11 cellular contexts compared by ENCODE assay signal in the genomic region with DNA sequence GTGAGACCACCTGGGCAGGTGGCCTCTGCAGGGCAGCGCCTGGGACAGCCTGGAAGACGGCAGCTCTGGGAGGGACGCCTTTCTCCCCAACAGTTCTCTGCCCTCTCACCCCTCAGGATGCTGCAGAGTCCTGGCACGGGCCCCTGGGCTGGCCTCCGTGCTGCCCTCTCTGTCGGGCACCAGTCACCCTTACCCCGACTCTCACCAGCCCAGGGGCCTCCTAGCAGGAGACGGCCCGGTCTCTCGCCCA. TPM values are rescaled to one million over a fixed set of nuclear protein-coding genes. Genes with fewer than 3 reads are reported as not detected.
DNase-seq lines count a peak whose midpoint lies in the region; ATAC-seq and TF ChIP-seq lines count a peak whose summit lies in the region.
"Had no signal": no experiment of that assay in that cellular context is flagged by ENCODE, and none has a peak within 500 bp of the region (broad histone marks: within the 10 kb centered on the region; RNA-seq: fewer than 3 reads in every experiment).

No MANE protein-coding gene starts in this region.

- H3K4me3 ChIP-seq in PC-9 (peak overlapping the region; percentile 86; the same call in 1 of the 2 replicates), neural progenitor cell (no peak overlapping the region)
- H3K4me3 ChIP-seq: GM23248 had no signal

- no peak overlapping the region for H3K4me3 Mint-ChIP-seq in neural progenitor cell
- H3K4me3 Mint-ChIP-seq in activated CD4-positive, alpha-beta T cell treated with anti-CD3 and anti-CD28 coated beads for 36 hours, result no peak overlapping the region
- H3K4me3 Mint-ChIP-seq: stimulated activated naive B cell treated with anti-CD40 and anti-IgM and Interleukin-4, amounts not matched to agents 10 μg/mL and 1 μg/mL and 100 μg/mL, for 72 hours had no signal

- H3K27me3 ChIP-seq in PC-9 (ENCODE audit: insufficient read depth, low read depth) (no peaks in the 10 kb centered on the region), neural progenitor cell (no peaks in the 10 kb centered on the region)

- H3K4me1 Mint-ChIP-seq in neural progenitor cell, result peaks cover 15% of the 10 kb centered on the region
- no peaks in the 10 kb centered on the region for H3K4me1 Mint-ChIP-seq in activated CD4-positive, alpha-beta T cell treated with anti-CD3 and anti-CD28 coated beads for 36 hours
- H3K4me1 Mint-ChIP-seq: stimulated activated naive B cell treated with anti-CD40 and anti-IgM and Interleukin-4, amounts not matched to agents 10 μg/mL and 1 μg/mL and 100 μg/mL, for 72 hours had no signal

- ATAC-seq in HG03342 (IDR thresholded peaks at IDR 0.05; ENCODE audit: unreplicated experiment) (no peak), GM18870 (IDR thresholded peaks at IDR 0.05; ENCODE audit: unreplicated experiment) (no peak)
- ATAC-seq in activated CD4-positive, alpha-beta T cell treated with anti-CD3 and anti-CD28 coated beads for 36 hours, result no peak
- ATAC-seq: stimulated activated naive B cell treated with anti-CD40 and anti-IgM and Interleukin-4, amounts not matched to agents 10 μg/mL and 1 μg/mL and 100 μg/mL, for 72 hours had no signal

- no peaks in the 10 kb centered on the region for H3K9me3 Mint-ChIP-seq in neural progenitor cell
- H3K9me3 Mint-ChIP-seq in activated CD4-positive, alpha-beta T cell treated with anti-CD3 and anti-CD28 coated beads for 36 hours (ENCODE audit: low read depth), result no peaks in the 10 kb centered on the region
- H3K9me3 Mint-ChIP-seq: stimulated activated naive B cell treated with anti-CD40 and anti-IgM and Interleukin-4, amounts not matched to agents 10 μg/mL and 1 μg/mL and 100 μg/mL, for 72 hours had no signal

- H3K9me3 ChIP-seq in PC-9 (ENCODE audit: insufficient read depth, low read depth) (no peaks in the 10 kb centered on the region), neural progenitor cell (ENCODE audit: low read depth) (no peaks in the 10 kb centered on the region)

- H3K9me2 ChIP-seq in PC-9 (ENCODE audit: insufficient read depth), result no peaks in the 10 kb centered on the region

- H3K4me2 ChIP-seq in PC-9 (peak overlapping the region; percentile 94), neural progenitor cell (peak overlapping the region; percentile 39)

- H3K79me2 ChIP-seq in PC-9 (ENCODE audit: low read depth), result peaks cover 47% of the 10 kb centered on the region
- H3K79me2 ChIP-seq in neural progenitor cell (ENCODE audit: low read depth), result no peaks in the 10 kb centered on the region

- intact Hi-C loops in PC-9 (cut with micrococcal nuclease; ENCODE audit: unreplicated experiment), result loop anchor here (1.0 to 2.0 kb wide), 8 partner anchors 8 to 101 kb away; a partner anchor contains a TSS
- intact Hi-C loops in activated CD4-positive, alpha-beta T cell treated with anti-CD3 and anti-CD28 coated beads for 36 hours (cut with DNase I, micrococcal nuclease), result no loop called here

- CTCF ChIA-PET in PC-9 (lab: Charles Lee), result interaction anchor here (0.6 to 1.2 kb wide), 3 partner anchors 17 to 90 kb away, joined by 3 to 4 read pairs (median 3); no protein-coding TSS in a partner anchor
- CTCF ChIA-PET in activated CD4-positive, alpha-beta T cell treated with anti-CD3 and anti-CD28 coated beads for 36 hours (lab: Charles Lee), result no interaction called here

- H3K36me3 ChIP-seq in PC-9 (ENCODE audit: low read depth), result peaks cover 38% of the 10 kb centered on the region
- no peaks in the 10 kb centered on the region for H3K36me3 ChIP-seq in neural progenitor cell

- DNase-seq in PC-9 (no peak), epithelial cell of prostate (ENCODE audit: low read depth, low spot score) (peak; percentile 29), neural progenitor cell (ENCODE audit: low spot score) (no peak)
- DNase-seq in activated CD8-positive, alpha-beta memory T cell treated with anti-CD3 and anti-CD28 coated beads, Interleukin-2, amount 50 U/mL, for 48 hours, result no peak
- no peak for DNase-seq in activated CD4-positive, alpha-beta T cell treated with anti-CD3 and anti-CD28 coated beads for 36 hours
- DNase-seq: C1 segment of cervical spinal cord; GM23248; stimulated activated naive B cell treated with anti-CD40 and anti-IgM and Interleukin-4, amounts not matched to agents 10 μg/mL and 1 μg/mL and 100 μg/mL, for 72 hours; SW 1271 had no signal

- H3K27ac ChIP-seq in PC-9 (peak overlapping the region; percentile 97), epithelial cell of prostate (peak overlapping the region; percentile 76), neural progenitor cell (no peak overlapping the region)
- H3K27ac ChIP-seq: GM23248 had no signal

- H2AFZ ChIP-seq in PC-9, result no peak overlapping the region
- no peak overlapping the region for H2AFZ ChIP-seq in neural progenitor cell (replicated peaks)
- H2AFZ ChIP-seq: GM23248 had no signal

- peaks cover 8% of the 10 kb centered on the region for H3K27me3 Mint-ChIP-seq in neural progenitor cell (ENCODE audit: insufficient read depth, low read depth)
- H3K27me3 Mint-ChIP-seq in activated CD4-positive, alpha-beta T cell treated with anti-CD3 and anti-CD28 coated beads for 36 hours, result peaks cover 3% of the 10 kb centered on the region

- H3K4me1 ChIP-seq in PC-9 (replicated peaks; ENCODE audit: insufficient read depth) (peaks cover 98% of the 10 kb centered on the region), neural progenitor cell (peaks cover 20% of the 10 kb centered on the region)

- BruUV-seq in PC-9 (replicated peaks; lab: Mats Ljungman, UMichigan), result no TSS peak

- H4K20me1 ChIP-seq in PC-9 (ENCODE audit: insufficient read depth) (peaks cover 36% of the 10 kb centered on the region), neural progenitor cell (ENCODE audit: low read depth) (no peaks in the 10 kb centered on the region)

- no peak overlapping the region for H3K27ac Mint-ChIP-seq in neural progenitor cell
- H3K27ac Mint-ChIP-seq in activated CD4-positive, alpha-beta T cell treated with anti-CD3 and anti-CD28 coated beads for 36 hours, result no peak overlapping the region
- H3K27ac Mint-ChIP-seq: stimulated activated naive B cell treated with anti-CD40 and anti-IgM and Interleukin-4, amounts not matched to agents 10 μg/mL and 1 μg/mL and 100 μg/mL, for 72 hours had no signal

- POLR2A ChIA-PET in PC-9 (lab: Charles Lee; ENCODE audit: unreplicated experiment), result interaction anchor here (0.7 to 2.7 kb wide), 12 partner anchors 8 to 100 kb away, joined by 3 to 66 read pairs (median 12); a partner anchor contains a TSS
- POLR2A ChIA-PET in activated CD4-positive, alpha-beta T cell treated with anti-CD3 and anti-CD28 coated beads for 36 hours (lab: Charles Lee), result no interaction called here

- no peaks in the 10 kb centered on the region for H3K36me3 Mint-ChIP-seq in neural progenitor cell
- H3K36me3 Mint-ChIP-seq in activated CD4-positive, alpha-beta T cell treated with anti-CD3 and anti-CD28 coated beads for 36 hours (ENCODE audit: low read depth), result no peaks in the 10 kb centered on the region

- H3F3A ChIP-seq in PC-9 (ENCODE audit: insufficient read depth, low read depth), result peaks cover 76% of the 10 kb centered on the region
- no peaks in the 10 kb centered on the region for H3F3A ChIP-seq in neural progenitor cell (ENCODE audit: low read depth)

- TF ChIP-seq CTCF in PC-9 (conservative IDR thresholded peaks at IDR 0.05) (no peak), neural progenitor cell (IDR thresholded peaks at IDR 0.05) (no peak)

- no peak overlapping the region for H3K9ac ChIP-seq in neural progenitor cell
- H3K9ac ChIP-seq: GM23248 had no signal

RNA-seq across cellular contexts. Expression of a gene that starts 7.8 kb away (rescaled TPM):
- total RNA-seq in PC-9 (2021), result 295 and 318 TPM in 2 replicates
- total RNA-seq in neural progenitor cell (ENCODE audit: low replicate concordance), result 2.7 and 6.9 TPM in 2 replicates
- under 1 TPM; 0.30 to 0.49 TPM for total RNA-seq in activated CD4-positive, alpha-beta T cell treated with anti-CD3 and anti-CD28 coated beads for 36 hours
- total RNA-seq: GM23248 had no signal

RNA-seq across cellular contexts. Expression of a gene that starts 35.7 kb away (rescaled TPM):
- total RNA-seq in PC-9 (2021) (108 and 123 TPM in 2 replicates), neural progenitor cell (ENCODE audit: low replicate concordance) (48.7 and 70.3 TPM in 2 replicates)
- 10 to 100 TPM; 44.9 to 49.2 TPM for total RNA-seq in activated CD4-positive, alpha-beta T cell treated with anti-CD3 and anti-CD28 coated beads for 36 hours

Comparison
In these comparisons a context has a peak if more than half of its experiments do, and no peak if none do; other contexts are left out.
1. RNA of a gene that starts 7.8 kb away (total RNA-seq): 295 to 318 TPM in PC-9; 2.7 to 6.9 TPM in neural progenitor cell and 0.30 to 0.49 TPM in activated CD4-positive, alpha-beta T cell treated with anti-CD3 and anti-CD28 coated beads for 36 hours; every median in the first group is over 10 times any median in the second.